1 cellular context compared by ENCODE assay signal in the genomic region with DNA sequence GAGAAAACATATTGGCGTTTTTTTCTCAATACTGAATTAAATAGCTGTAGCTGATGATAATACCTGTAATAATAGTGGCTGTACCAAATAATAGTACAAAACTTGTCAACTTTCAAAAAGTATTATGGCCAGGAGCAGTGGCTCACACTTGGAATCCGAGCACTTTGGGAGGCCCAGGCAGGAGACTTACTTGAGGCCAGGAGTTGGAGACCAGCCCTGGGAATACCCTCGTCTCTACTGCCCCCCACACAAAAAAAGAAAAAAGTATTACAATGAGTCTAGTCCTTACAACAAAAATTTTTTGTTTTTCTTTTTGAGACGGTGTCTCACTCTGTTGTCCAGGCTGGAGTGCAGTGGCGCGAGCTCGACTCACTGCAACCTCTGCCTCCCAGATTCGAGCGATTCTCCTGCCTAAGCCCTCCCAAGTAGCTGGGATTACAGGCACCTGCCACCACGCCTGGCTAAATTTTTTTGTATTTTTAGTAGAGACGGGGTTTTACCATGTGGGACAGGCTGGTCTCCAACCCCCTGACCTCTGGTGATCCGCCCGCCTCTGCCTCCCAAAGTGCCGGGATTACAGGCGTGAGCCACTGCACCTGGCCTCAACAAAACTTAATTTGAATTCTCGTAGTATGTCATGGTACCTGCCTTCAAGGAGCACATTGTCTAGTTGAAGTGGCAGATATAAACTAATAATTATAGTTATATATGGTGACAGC.
TF ChIP-seq lines count a peak whose summit lies in the region.

No MANE protein-coding gene starts in this region.

TF ChIP-seq in endothelial cell of umbilical vein, 7 proteins besides CTCF, POLR2A, EP300 and RAD21:
- TF ChIP-seq MYC (IDR thresholded peaks at IDR 0.05; ENCODE audit: low read depth, low read length), result no peak
- TF ChIP-seq EZH2 (IDR thresholded peaks at IDR 0.05; ENCODE audit: borderline replicate concordance, low read depth, low read length, severe bottlenecking), result no peak
- no peak for TF ChIP-seq JUN (IDR thresholded peaks at IDR 0.05; ENCODE audit: borderline replicate concordance, insufficient read depth, insufficient read length, low read depth)
- TF ChIP-seq, protein P1, sequence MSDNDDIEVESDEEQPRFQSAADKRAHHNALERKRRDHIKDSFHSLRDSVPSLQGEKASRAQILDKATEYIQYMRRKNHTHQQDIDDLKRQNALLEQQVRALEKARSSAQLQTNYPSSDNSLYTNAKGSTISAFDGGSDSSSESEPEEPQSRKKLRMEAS (IDR thresholded peaks at IDR 0.05; ENCODE audit: insufficient read depth, insufficient read length), result no peak
- no peak for TF ChIP-seq FOS (IDR thresholded peaks at IDR 0.05; ENCODE audit: borderline replicate concordance, insufficient read depth, low read length)
- no peak for TF ChIP-seq GATA2 (IDR thresholded peaks at IDR 0.05; ENCODE audit: insufficient read depth, insufficient read length, low read depth, low read length)
- no peak for TF ChIP-seq POLR2AphosphoS5 (IDR thresholded peaks at IDR 0.05; ENCODE audit: insufficient read depth, low read depth, low read length)
